ENCODE assay signal across 9 cellular contexts in genomic region chr10:484441-484924, GRCh38.
DNase-seq lines count a peak whose midpoint lies in the region; ATAC-seq, FAIRE-seq and TF ChIP-seq lines count a peak whose summit lies in the region.
"Had no signal": no experiment of that assay in that cellular context is flagged by ENCODE, and none has a peak within 500 bp of the region (broad histone marks: within the 10 kb centered on the region; RNA-seq: fewer than 3 reads in every experiment).

No MANE protein-coding gene starts in this region.

- no peak overlapping the region for H2BK5ac ChIP-seq in mesendoderm (ENCODE audit: low read length)

- H3K27me3 Mint-ChIP-seq in chondrocyte (ENCODE audit: low read depth): no peaks in the 10 kb centered on the region

- H3K4ac ChIP-seq in mesendoderm (ENCODE audit: low read depth, low read length): no peak overlapping the region

- no peak overlapping the region for H2BK15ac ChIP-seq in mesendoderm (replicated peaks; ENCODE audit: low read depth)

- no peak overlapping the region for H2BK120ac ChIP-seq in mesendoderm (ENCODE audit: low read depth, low read length)

- H3K4me3 ChIP-seq in RWPE2 (ENCODE audit: severe bottlenecking) (peak overlapping the region; percentile 34), mesendoderm (ENCODE audit: low read length) (no peak overlapping the region), uterus (peak overlapping the region in 1 of 2 donors; percentile 40)

- peak overlapping the region; percentile 60 for H3K4me3 Mint-ChIP-seq in chondrocyte (ENCODE audit: unreplicated experiment)

- no peak overlapping the region for H2AK5ac ChIP-seq in mesendoderm (ENCODE audit: low read length)

- H3K4me2 ChIP-seq in mesendoderm (ENCODE audit: low read length): no peak overlapping the region

- H3K9me3 ChIP-seq in RWPE2 (ENCODE audit: severe bottlenecking) (no peaks in the 10 kb centered on the region), uterus (no peaks in the 10 kb centered on the region)

- H4K5ac ChIP-seq in mesendoderm (ENCODE audit: low read length): no peak overlapping the region

- no peaks in the 10 kb centered on the region for H3K79me1 ChIP-seq in mesendoderm (ENCODE audit: low read length)

- peaks cover 4% of the 10 kb centered on the region for H3K36me3 Mint-ChIP-seq in chondrocyte (ENCODE audit: low read depth)

- ATAC-seq in RWPE2 (ENCODE audit: low read depth): peak; percentile 80
- ATAC-seq: HCT116 had no signal

- H3K9ac ChIP-seq in mesendoderm (ENCODE audit: low read length): no peak overlapping the region

- intact Hi-C loops in uterus (cut with DNase I; ENCODE audit: low total_unique reads): no loop called here

- peak overlapping the region; percentile 97 for H3K27ac Mint-ChIP-seq in chondrocyte (ENCODE audit: unreplicated experiment)

- peak overlapping the region; percentile 2 for H3K56ac ChIP-seq in mesendoderm (ENCODE audit: low read length)

- H3K4me1 ChIP-seq in RWPE2 (ENCODE audit: insufficient read depth, poor library complexity, severe bottlenecking) (peaks cover 5% of the 10 kb centered on the region), mesendoderm (ENCODE audit: control insufficient read depth, low read depth, low read length) (no peaks in the 10 kb centered on the region), uterus (no peaks in the 10 kb centered on the region)

- no peak overlapping the region for H3K27ac ChIP-seq in RWPE2 (ENCODE audit: poor library complexity, severe bottlenecking)
- H3K27ac ChIP-seq in mesendoderm (ENCODE audit: low read depth, low read length): no peak overlapping the region
- peak overlapping the region; percentile 46 to 48 for H3K27ac ChIP-seq in uterus

- H3K23ac ChIP-seq in mesendoderm (ENCODE audit: low read length): no peak overlapping the region

- H3K79me2 ChIP-seq in mesendoderm (ENCODE audit: control insufficient read depth, insufficient read depth, low read length): no peaks in the 10 kb centered on the region

- TF ChIP-seq POLR2A in H54 (IDR thresholded peaks at IDR 0.05; ENCODE audit: low read depth, low read length) (no peak), uterus (IDR thresholded peaks at IDR 0.05) (no peak)

- WGBS in mesendoderm (ENCODE audit: extremely low coverage, insufficient coverage, low lambda C conversion rate): no CpG with 5 or more reads among the region's 24 CpGs

- H3K27me3 ChIP-seq in RWPE2 (ENCODE audit: insufficient read depth, poor library complexity, severe bottlenecking) (no peaks in the 10 kb centered on the region), mesendoderm (ENCODE audit: insufficient read depth, low read length, poor library complexity) (no peaks in the 10 kb centered on the region), uterus (no peaks in the 10 kb centered on the region)

- H4K8ac ChIP-seq in mesendoderm (ENCODE audit: low read depth, low read length): no peak overlapping the region

- peaks cover 46% of the 10 kb centered on the region for H3K4me1 Mint-ChIP-seq in chondrocyte (ENCODE audit: low read depth)

- no peak for TF ChIP-seq CTCF in RWPE2 (IDR thresholded peaks at IDR 0.05; ENCODE audit: poor library complexity, severe bottlenecking)
- TF ChIP-seq CTCF in chondrocyte (IDR thresholded peaks at IDR 0.05): no peak
- TF ChIP-seq CTCF in uterus (IDR thresholded peaks at IDR 0.05): no peak

- no peaks in the 10 kb centered on the region for H3K9me3 Mint-ChIP-seq in chondrocyte (ENCODE audit: low read depth)

- no peak for FAIRE-seq in H54 (lab: Jason Lieb, UNC)
- FAIRE-seq in HTR-8/SVneo (lab: Jason Lieb, UNC): no peak

- H3K36me3 ChIP-seq in RWPE2 (ENCODE audit: low read depth) (no peaks in the 10 kb centered on the region), mesendoderm (ENCODE audit: control insufficient read depth, insufficient read depth, low read length) (no peaks in the 10 kb centered on the region), uterus (no peaks in the 10 kb centered on the region)

- DNase-seq in AG20443 (ENCODE audit: low spot score) (peak; percentile 42), H54 (ENCODE audit: insufficient read length, low spot score) (peak; percentile 45), RWPE2 (ENCODE audit: low spot score) (no peak), chondrocyte (ENCODE audit: low spot score) (peak; percentile 92), mesendoderm (no peak), uterus (no peak), NCI-H1092 (lab: John Stamatoyannopoulos, UW) (no peak), HTR-8/SVneo (ENCODE audit: insufficient read length, low spot score) (no peak)

- no peak overlapping the region for H3K18ac ChIP-seq in mesendoderm (ENCODE audit: low read length)

Comparison
In these comparisons a context has a peak if more than half of its experiments do, and no peak if none do; other contexts are left out.
1. DNase-seq: peak in AG20443 (single experiment), H54 (single experiment) and chondrocyte (single experiment); none in RWPE2 (single experiment), mesendoderm (single experiment), uterus (0 of 2), NCI-H1092 (single experiment) and HTR-8/SVneo (single experiment).
2. H3K27ac ChIP-seq: peak in uterus (2 of 2); none in RWPE2 (single experiment) and mesendoderm (single experiment).